27 cellular contexts compared by ENCODE assay signal in genomic region chr13:65959305-65959704, GRCh38.
DNase-seq lines count a peak whose midpoint lies in the region; ATAC-seq and TF ChIP-seq lines count a peak whose summit lies in the region.
"Had no signal": no experiment of that assay in that cellular context is flagged by ENCODE, and none has a peak within 500 bp of the region (broad histone marks: within the 10 kb centered on the region; RNA-seq: fewer than 3 reads in every experiment).

No MANE protein-coding gene starts in this region.

- POLR2A ChIA-PET in HEK293 (lab: Yijun Ruan, JAX), result no interaction called here

- H3K4me1 ChIP-seq in HEK293 (ENCODE audit: control insufficient read depth, insufficient read depth, low read length), result no peaks in the 10 kb centered on the region
- no peaks in the 10 kb centered on the region for H3K4me1 ChIP-seq in adipocyte (ENCODE audit: control insufficient read depth, insufficient read depth, low read length)
- no peaks in the 10 kb centered on the region for H3K4me1 ChIP-seq in neural progenitor cell
- H3K4me1 ChIP-seq: heart left ventricle, lower lobe of right lung, prostate gland, SJSA1, tibial nerve had no signal

- H3K27me3 Mint-ChIP-seq in stimulated activated naive B cell treated with anti-CD40 and anti-IgM and Interleukin-4, amounts not matched to agents 10 μg/mL and 1 μg/mL and 100 μg/mL, for 72 hours, result no peaks in the 10 kb centered on the region
- H3K27me3 Mint-ChIP-seq in neural progenitor cell (ENCODE audit: insufficient read depth, low read depth), result no peaks in the 10 kb centered on the region
- H3K27me3 Mint-ChIP-seq: activated B cell treated with CpG ODN at 0.5 μM for 24 hours; activated CD4-positive, alpha-beta T cell treated with anti-CD3 and anti-CD28 coated beads, Interleukin-2, amount 10 ng/mL, durations not matched to agents 7 days and 5 days; naive thymus-derived CD4-positive, alpha-beta T cell had no signal

- no peaks in the 10 kb centered on the region for H3F3A ChIP-seq in neural progenitor cell (ENCODE audit: low read depth)

- no peaks in the 10 kb centered on the region for H3K79me2 ChIP-seq in neural progenitor cell (ENCODE audit: low read depth)

- H3K36me3 Mint-ChIP-seq in stimulated activated naive B cell treated with anti-CD40 and anti-IgM and Interleukin-4, amounts not matched to agents 10 μg/mL and 1 μg/mL and 100 μg/mL, for 72 hours, result no peaks in the 10 kb centered on the region
- no peaks in the 10 kb centered on the region for H3K36me3 Mint-ChIP-seq in neural progenitor cell
- H3K36me3 Mint-ChIP-seq: brain; CD8-positive, alpha-beta T cell; naive thymus-derived CD4-positive, alpha-beta T cell had no signal

- no peaks in the 10 kb centered on the region for H3K9me3 ChIP-seq in HEK293 (ENCODE audit: control insufficient read depth, insufficient read depth, low read depth, low read length)
- peaks cover 23% of the 10 kb centered on the region for H3K9me3 ChIP-seq in adipocyte (ENCODE audit: control insufficient read depth, low read length)
- H3K9me3 ChIP-seq in neural progenitor cell (ENCODE audit: low read depth), result no peaks in the 10 kb centered on the region
- H3K9me3 ChIP-seq: prostate gland, SJSA1 had no signal

- TF ChIP-seq CTCF in AG09309 (IDR thresholded peaks at IDR 0.05; ENCODE audit: control insufficient read depth, insufficient read depth, low read depth, low read length, missing control alignments) (no peak), HEK293 (tag by site-specific recombination; IDR thresholded peaks at IDR 0.05) (no peak), fibroblast of pulmonary artery (IDR thresholded peaks at IDR 0.05; ENCODE audit: low read length, missing control alignments) (no peak), neural progenitor cell (IDR thresholded peaks at IDR 0.05) (no peak)

- no peak overlapping the region for H3K4me2 ChIP-seq in neural progenitor cell

- H3K36me3 ChIP-seq in HEK293 (ENCODE audit: control insufficient read depth in 2 of 2, insufficient read depth in 1 of 2, low read length in 2 of 2), result no peaks in the 10 kb centered on the region
- no peaks in the 10 kb centered on the region for H3K36me3 ChIP-seq in adipocyte (ENCODE audit: control insufficient read depth, insufficient read depth, low read length, severe bottlenecking)
- no peaks in the 10 kb centered on the region for H3K36me3 ChIP-seq in neural progenitor cell
- H3K36me3 ChIP-seq: heart left ventricle, lower lobe of right lung, prostate gland, SJSA1, tibial nerve had no signal

- no peak overlapping the region for H3K27ac ChIP-seq in HEK293 (ENCODE audit: extremely low read depth, low read depth, low read length)
- no peak overlapping the region for H3K27ac ChIP-seq in neural progenitor cell
- H3K27ac ChIP-seq: heart left ventricle, lower lobe of right lung, prostate gland, SJSA1, tibial nerve had no signal

- no peaks in the 10 kb centered on the region for H3K4me1 Mint-ChIP-seq in stimulated activated naive B cell treated with anti-CD40 and anti-IgM and Interleukin-4, amounts not matched to agents 10 μg/mL and 1 μg/mL and 100 μg/mL, for 72 hours
- no peaks in the 10 kb centered on the region for H3K4me1 Mint-ChIP-seq in neural progenitor cell
- H3K4me1 Mint-ChIP-seq: activated B cell treated with CpG ODN at 0.5 μM for 24 hours; activated CD4-positive, alpha-beta T cell treated with anti-CD3 and anti-CD28 coated beads, Interleukin-2, amount 10 ng/mL, durations not matched to agents 7 days and 5 days; brain; naive thymus-derived CD4-positive, alpha-beta T cell had no signal

- CTCF ChIA-PET in HEK293 (lab: Yijun Ruan, JAX), result interaction anchor here (0.8 kb wide), 1 partner anchor 385 kb away, joined by 3 read pairs; no protein-coding TSS in a partner anchor

- no peaks in the 10 kb centered on the region for H4K20me1 ChIP-seq in neural progenitor cell (ENCODE audit: low read depth)

- peak; percentile 82 for DNase-seq in AG09309 (ENCODE audit: low read depth)
- peak; percentile 40 for DNase-seq in adipocyte (ENCODE audit: low read depth)
- peak; percentile 11 for DNase-seq in fibroblast of pulmonary artery (ENCODE audit: low read depth)
- no peak for DNase-seq in NAMALWA (ENCODE audit: low spot score)
- DNase-seq in stimulated activated naive B cell treated with anti-CD40 and anti-IgM and Interleukin-4, amounts not matched to agents 10 μg/mL and 1 μg/mL and 100 μg/mL, for 72 hours, result no peak
- no peak for DNase-seq in NOMO-1 treated with dmso at 0.1 percent for 144 hours (lab: John Stamatoyannopoulos, UW; ENCODE audit: unreplicated experiment)
- DNase-seq in neural progenitor cell (ENCODE audit: low spot score), result no peak
- DNase-seq: activated B cell treated with CpG ODN at 0.5 μM for 24 hours; activated CD4-positive, alpha-beta T cell treated with anti-CD3 and anti-CD28 coated beads, Interleukin-2, amount 10 ng/mL, durations not matched to agents 7 days and 5 days; activated T-cell treated with anti-CD3 and anti-CD28 coated beads, Interleukin-2, amount 50 U/mL, for 48 hours; CD8-positive, alpha-beta T cell; H7; heart left ventricle; Kasumi-1; lower lobe of right lung; naive thymus-derived CD4-positive, alpha-beta T cell; NCI-H146; nucleus accumbens; RPMI8226; stimulated activated CD4-positive, alpha-beta T cell treated with anti-CD3 and anti-CD28 coated beads, Interleukin-4, amount 100 ng/mL, for 24 hours had no signal

- no peak overlapping the region for H2AFZ ChIP-seq in neural progenitor cell (replicated peaks)

- ATAC-seq in stimulated activated naive B cell treated with anti-CD40 and anti-IgM and Interleukin-4, amounts not matched to agents 10 μg/mL and 1 μg/mL and 100 μg/mL, for 72 hours (replicated peaks), result no peak
- ATAC-seq: CD8-positive, alpha-beta T cell; heart left ventricle; HepG2; lower lobe of right lung; naive thymus-derived CD4-positive, alpha-beta T cell; sciatic nerve had no signal

- H3K4me3 Mint-ChIP-seq in stimulated activated naive B cell treated with anti-CD40 and anti-IgM and Interleukin-4, amounts not matched to agents 10 μg/mL and 1 μg/mL and 100 μg/mL, for 72 hours, result no peak overlapping the region
- H3K4me3 Mint-ChIP-seq in neural progenitor cell, result no peak overlapping the region
- H3K4me3 Mint-ChIP-seq: activated B cell treated with CpG ODN at 0.5 μM for 24 hours; activated CD4-positive, alpha-beta T cell treated with anti-CD3 and anti-CD28 coated beads, Interleukin-2, amount 10 ng/mL, durations not matched to agents 7 days and 5 days; brain; CD8-positive, alpha-beta T cell; naive thymus-derived CD4-positive, alpha-beta T cell had no signal

- no peak overlapping the region for H3K27ac Mint-ChIP-seq in stimulated activated naive B cell treated with anti-CD40 and anti-IgM and Interleukin-4, amounts not matched to agents 10 μg/mL and 1 μg/mL and 100 μg/mL, for 72 hours
- H3K27ac Mint-ChIP-seq in neural progenitor cell, result no peak overlapping the region
- H3K27ac Mint-ChIP-seq: activated B cell treated with CpG ODN at 0.5 μM for 24 hours; activated CD4-positive, alpha-beta T cell treated with anti-CD3 and anti-CD28 coated beads, Interleukin-2, amount 10 ng/mL, durations not matched to agents 7 days and 5 days; brain; CD8-positive, alpha-beta T cell; naive thymus-derived CD4-positive, alpha-beta T cell had no signal

- H3K9ac ChIP-seq in adipocyte (ENCODE audit: low read length) (no peak overlapping the region), neural progenitor cell (no peak overlapping the region)

- H3K9me3 Mint-ChIP-seq in stimulated activated naive B cell treated with anti-CD40 and anti-IgM and Interleukin-4, amounts not matched to agents 10 μg/mL and 1 μg/mL and 100 μg/mL, for 72 hours, result peaks cover 0 to 1% of the 10 kb centered on the region in 2 donors
- H3K9me3 Mint-ChIP-seq in neural progenitor cell, result peaks cover 6% of the 10 kb centered on the region

- H3K4me3 ChIP-seq in AG09309 (ENCODE audit: control insufficient read depth, low read depth, low read length) (no peak overlapping the region), HEK293 (ENCODE audit: low read depth, low read length) (no peak overlapping the region), adipocyte (ENCODE audit: low read length) (no peak overlapping the region), fibroblast of pulmonary artery (replicated peaks; ENCODE audit: low read depth, low read length) (no peak overlapping the region), neural progenitor cell (no peak overlapping the region)
- H3K4me3 ChIP-seq: heart left ventricle, lower lobe of right lung, prostate gland, SJSA1, tibial nerve had no signal

- H3K27me3 ChIP-seq in adipocyte (replicated peaks; ENCODE audit: control insufficient read depth, insufficient read depth, low read length) (no peaks in the 10 kb centered on the region), neural progenitor cell (no peaks in the 10 kb centered on the region)
- H3K27me3 ChIP-seq: heart left ventricle, SJSA1, tibial nerve had no signal

TF ChIP-seq in HEK293, 187 proteins besides CTCF, POLR2A, EP300 and RAD21 (continues in another document):
- TF ChIP-seq BCL6B (tag by site-specific recombination; IDR thresholded peaks at IDR 0.05) (no peak), ZBTB44 (tag by site-specific recombination; IDR thresholded peaks at IDR 0.05) (no peak)

Comparison
In these comparisons a context has a peak if more than half of its experiments do, and no peak if none do; other contexts are left out.
1. DNase-seq: peak in AG09309 (single experiment), adipocyte (single experiment) and fibroblast of pulmonary artery (single experiment); none in NAMALWA (single experiment), stimulated activated naive B cell treated with anti-CD40 and anti-IgM and Interleukin-4, amounts not matched to agents 10 μg/mL and 1 μg/mL and 100 μg/mL, for 72 hours (single experiment), NOMO-1 treated with dmso at 0.1 percent for 144 hours (single experiment) and neural progenitor cell (single experiment).